Comparison of ENCODE assay signal across 1 cellular context in genomic region chr5:79829260-79829659, GRCh38.
TF ChIP-seq lines count a peak whose summit lies in the region.

No MANE protein-coding gene starts in this region.

TF ChIP-seq in GM12878, 131 proteins besides CTCF, POLR2A, EP300 and RAD21 (continued from another document):
- no peak for TF ChIP-seq ZBTB4 (CRISPR knock-in tag; IDR thresholded peaks at IDR 0.05)
- no peak for TF ChIP-seq HSF1 (IDR thresholded peaks at IDR 0.05; ENCODE audit: low read depth, low read length)
- TF ChIP-seq CEBPZ (IDR thresholded peaks at IDR 0.05; ENCODE audit: low read depth, low read length): no peak
- TF ChIP-seq NFIC (IDR thresholded peaks at IDR 0.05; ENCODE audit: low read depth, low read length): no peak
- TF ChIP-seq KLF5 (IDR thresholded peaks at IDR 0.05; ENCODE audit: partially characterized antibody): no peak
- TF ChIP-seq RCOR1 (conservative IDR thresholded peaks at IDR 0.05; ENCODE audit: low read depth, low read length): no peak
- TF ChIP-seq CEBPB (IDR thresholded peaks at IDR 0.05; ENCODE audit: borderline replicate concordance in 1 of 2, low read depth in 2 of 2, low read length in 2 of 2): no peak
- TF ChIP-seq LARP7 (IDR thresholded peaks at IDR 0.05): no peak
- no peak for TF ChIP-seq JUNB (IDR thresholded peaks at IDR 0.05)
- no peak for TF ChIP-seq RELB (IDR thresholded peaks at IDR 0.05; ENCODE audit: low read depth)
